Comparison of ENCODE assay signal across 26 cellular contexts in genomic region chr10:106107711-106108110, GRCh38.
DNase-seq lines count a peak whose midpoint lies in the region; ATAC-seq and TF ChIP-seq lines count a peak whose summit lies in the region.
"Had no signal": no experiment of that assay in that cellular context is flagged by ENCODE, and none has a peak within 500 bp of the region (broad histone marks: within the 10 kb centered on the region; RNA-seq: fewer than 3 reads in every experiment).

No MANE protein-coding gene starts in this region.

- no peak overlapping the region for H4K8ac ChIP-seq in neuronal stem cell (ENCODE audit: low read depth, low read length)

- no peak overlapping the region for H2BK15ac ChIP-seq in neuronal stem cell (ENCODE audit: low read length)

- H3K9ac ChIP-seq in neuronal stem cell (ENCODE audit: low read depth, low read length, poor library complexity), result no peak overlapping the region
- H3K9ac ChIP-seq: BLaER1 treated with 17β-estradiol and CSF1 and Interleukin-3, amounts not matched to agents 10 nM and 100 nM; SK-N-SH had no signal

- TF ChIP-seq CTCF in fibroblast of pulmonary artery (IDR thresholded peaks at IDR 0.05; ENCODE audit: low read length, missing control alignments), result no peak

- no peak overlapping the region for H2BK120ac ChIP-seq in neuronal stem cell (ENCODE audit: low read depth, low read length)

- H3K4me1 ChIP-seq in neuronal stem cell (ENCODE audit: control insufficient read depth in 2 of 2, insufficient read depth in 1 of 2, low read depth in 1 of 2, low read length in 2 of 2), result peaks cover 0 to 5% of the 10 kb centered on the region in 2 donors
- no peaks in the 10 kb centered on the region for H3K4me1 ChIP-seq in effector memory CD4-positive, alpha-beta T cell (ENCODE audit: control insufficient read depth, insufficient read depth, low read length, poor library complexity, severe bottlenecking)
- H3K4me1 ChIP-seq: ascending aorta; BLaER1 treated with 17β-estradiol and CSF1 and Interleukin-3, amounts not matched to agents 10 nM and 100 nM had no signal

- H3K79me1 ChIP-seq in neuronal stem cell (ENCODE audit: low read depth, low read length), result no peaks in the 10 kb centered on the region

- no peak overlapping the region for H3K14ac ChIP-seq in neuronal stem cell (ENCODE audit: low read length)

- H3K18ac ChIP-seq in neuronal stem cell (ENCODE audit: low read length), result no peak overlapping the region

- no peak overlapping the region for H2BK12ac ChIP-seq in neuronal stem cell (ENCODE audit: low read length)

- ATAC-seq in GM18868 (IDR thresholded peaks at IDR 0.05; ENCODE audit: unreplicated experiment), result no peak
- ATAC-seq in SK-N-SH treated with all-trans-retinoic acid at 6 μM for 48 hours, result no peak
- no peak for ATAC-seq in GM21825 (IDR thresholded peaks at IDR 0.05; ENCODE audit: unreplicated experiment)
- ATAC-seq: activated naive CD4-positive, alpha-beta T cell treated with anti-CD3 and anti-CD28 coated beads, Interleukin-2, amount 50 U/mL, for 72 hours; activated T-helper 17 cell treated with anti-CD3 and anti-CD28 coated beads, Interleukin-2, amount 50 U/mL, for 72 hours; HCT116; stimulated activated effector memory CD8-positive, alpha-beta T cell treated with anti-CD3 and anti-CD28 coated beads, Interleukin-12 subunit alpha, Interleukin-12 subunit beta, amount 100 ng/mL, for 72 hours had no signal

- no peaks in the 10 kb centered on the region for H3K36me3 ChIP-seq in neuronal stem cell (replicated peaks in 1 of 2; ENCODE audit: control insufficient read depth in 2 of 2, insufficient read depth in 2 of 2, low read length in 2 of 2)
- H3K36me3 ChIP-seq in effector memory CD4-positive, alpha-beta T cell (ENCODE audit: control insufficient read depth, insufficient read depth, low read length), result no peaks in the 10 kb centered on the region
- H3K36me3 ChIP-seq: ascending aorta; BLaER1 treated with 17β-estradiol and CSF1 and Interleukin-3, amounts not matched to agents 10 nM and 100 nM had no signal

- H4K91ac ChIP-seq in neuronal stem cell (ENCODE audit: low read depth, low read length, poor library complexity), result no peak overlapping the region

- H3K9me3 ChIP-seq in neuronal stem cell (replicated peaks in 1 of 2; ENCODE audit: control insufficient read depth in 2 of 2, insufficient read depth in 1 of 2, low read depth in 1 of 2, low read length in 2 of 2), result no peaks in the 10 kb centered on the region
- no peaks in the 10 kb centered on the region for H3K9me3 ChIP-seq in effector memory CD4-positive, alpha-beta T cell (ENCODE audit: control insufficient read depth, low read length)
- H3K9me3 ChIP-seq: ascending aorta; BLaER1 treated with 17β-estradiol and CSF1 and Interleukin-3, amounts not matched to agents 10 nM and 100 nM; SK-N-SH had no signal

- no peak overlapping the region for H2BK5ac ChIP-seq in neuronal stem cell (ENCODE audit: low read length)

- H3K23ac ChIP-seq in neuronal stem cell (ENCODE audit: low read depth, low read length, poor library complexity), result no peak overlapping the region

- peak overlapping the region; percentile 56 for H2AFZ ChIP-seq in neuronal stem cell (ENCODE audit: low read length)

- H2AK5ac ChIP-seq in neuronal stem cell (ENCODE audit: low read depth, low read length), result no peak overlapping the region

- no peak overlapping the region for H3K27ac ChIP-seq in neuronal stem cell (replicated peaks; ENCODE audit: low read length)
- no peak overlapping the region for H3K27ac ChIP-seq in effector memory CD4-positive, alpha-beta T cell (ENCODE audit: insufficient read depth, low read length, poor library complexity, severe bottlenecking)
- H3K27ac ChIP-seq: ascending aorta; BLaER1 treated with 17β-estradiol and CSF1 and Interleukin-3, amounts not matched to agents 10 nM and 100 nM; HL-60; RWPE1 had no signal

- DNase-seq in ELR (ENCODE audit: low read depth) (peak; percentile 0), amniotic epithelial cell (ENCODE audit: low read depth) (peak; percentile 94), fibroblast of pulmonary artery (ENCODE audit: low read depth) (peak; percentile 88), neuronal stem cell (ENCODE audit: low spot score) (no peak)
- DNase-seq in effector memory CD4-positive, alpha-beta T cell, result no peak
- DNase-seq: ACHN; activated CD4-positive, alpha-beta T cell treated with anti-CD3 and anti-CD28 coated beads, Interleukin-2, amount 50 U/mL, for 1 hour; erythroblast; kidney glomerular epithelial cell; NCI-H1092; NCI-H1930; NCI-H226; NCI-H774; occipital lobe; SK-N-SH had no signal

- no peak overlapping the region for H3K4ac ChIP-seq in neuronal stem cell (ENCODE audit: low read length)

- no peak overlapping the region for H3K4me2 ChIP-seq in neuronal stem cell (ENCODE audit: insufficient read depth, low read length, poor library complexity, severe bottlenecking)
- H3K4me2 ChIP-seq: BLaER1 treated with 17β-estradiol and CSF1 and Interleukin-3, amounts not matched to agents 10 nM and 100 nM; SK-N-SH had no signal

- no peaks in the 10 kb centered on the region for H3K27me3 ChIP-seq in neuronal stem cell (ENCODE audit: control insufficient read depth in 3 of 3, insufficient read depth in 3 of 3, low read depth in 1 of 3, low read length in 3 of 3)
- no peaks in the 10 kb centered on the region for H3K27me3 ChIP-seq in effector memory CD4-positive, alpha-beta T cell (replicated peaks; ENCODE audit: control insufficient read depth, insufficient read depth, low read length, poor library complexity, severe bottlenecking)
- H3K27me3 ChIP-seq: ascending aorta; BLaER1 treated with 17β-estradiol and CSF1 and Interleukin-3, amounts not matched to agents 10 nM and 100 nM had no signal

- no peak overlapping the region for H3K4me3 ChIP-seq in fibroblast of pulmonary artery (replicated peaks; ENCODE audit: low read depth, low read length)
- H3K4me3 ChIP-seq in neuronal stem cell (ENCODE audit: low read length in 2 of 2), result no peak overlapping the region
- no peak overlapping the region for H3K4me3 ChIP-seq in effector memory CD4-positive, alpha-beta T cell (ENCODE audit: insufficient read depth, low read depth, low read length, poor library complexity, severe bottlenecking)
- H3K4me3 ChIP-seq: ascending aorta; BLaER1 treated with 17β-estradiol and CSF1 and Interleukin-3, amounts not matched to agents 10 nM and 100 nM had no signal

TF ChIP-seq in SK-N-SH treated with all-trans-retinoic acid at 6 μM for 48 hours, 23 proteins besides CTCF, POLR2A, EP300 and RAD21:
- TF ChIP-seq ZFP3 (CRISPR knock-in tag; IDR thresholded peaks at IDR 0.05) (no peak), ZC3H10 (CRISPR knock-in tag; IDR thresholded peaks at IDR 0.05) (no peak), SNAI2 (CRISPR knock-in tag; IDR thresholded peaks at IDR 0.05) (no peak), TCF4 (CRISPR knock-in tag; IDR thresholded peaks at IDR 0.05; ENCODE audit: borderline replicate concordance) (no peak)

Comparison
In these comparisons a context has a peak if more than half of its experiments do, and no peak if none do; other contexts are left out.
1. DNase-seq: peak in ELR (single experiment), amniotic epithelial cell (single experiment) and fibroblast of pulmonary artery (single experiment); none in neuronal stem cell (single experiment) and effector memory CD4-positive, alpha-beta T cell (0 of 3).